21 cellular contexts compared by ENCODE assay signal in genomic region chr12:101845312-101845711, GRCh38. TPM values are rescaled to one million over a fixed set of nuclear protein-coding genes. Genes with fewer than 3 reads are reported as not detected.
A peak's percentile ranks its signal among the peaks of the same experiment; 100 is the strongest.
DNase-seq lines count a peak whose midpoint lies in the region; ATAC-seq, FAIRE-seq and TF ChIP-seq lines count a peak whose summit lies in the region.
"Had no signal": no experiment of that assay in that cellular context is flagged by ENCODE, and none has a peak within 500 bp of the region (broad histone marks: within the 10 kb centered on the region; RNA-seq: fewer than 3 reads in every experiment).

No MANE protein-coding gene starts in this region.

- no peaks in the 10 kb centered on the region for H3K27me3 Mint-ChIP-seq in MCF 10A (ENCODE audit: insufficient read depth, unreplicated experiment)

- H3K56ac ChIP-seq in IMR-90 (ENCODE audit: extremely low read depth, insufficient read depth, low read length): no peak overlapping the region

- no peak overlapping the region for H2BK20ac ChIP-seq in IMR-90 (ENCODE audit: low read depth, low read length)

- DNase-seq in NCI-H748 (lab: John Stamatoyannopoulos, UW; ENCODE audit: unreplicated experiment): peak; percentile 6
- no peak for DNase-seq in NCI-H748 treated with DMSO at 0.1 percent for 48 hours (lab: John Stamatoyannopoulos, UW)
- DNase-seq in IMR-90: peak; percentile 22
- no peak for DNase-seq in GM12878 (ENCODE audit: low read depth, low spot score)
- no peak for DNase-seq in HuH-7.5 (ENCODE audit: low spot score)
- no peak for DNase-seq in MCF 10A (ENCODE audit: unreplicated experiment)
- DNase-seq: Caco-2; CD4-positive, CD25-positive, alpha-beta regulatory T cell; CD8-positive, alpha-beta T cell; DMS153; DMS79 treated with DMSO at 0.1 percent for 48 hours; GF-D8; GM23248; H7; HCEC 1CT had no signal

- TF ChIP-seq CTCF in IMR-90 (conservative IDR thresholded peaks at IDR 0.05; ENCODE audit: low read depth, low read length) (no peak), GM12878 (IDR thresholded peaks at IDR 0.05 in 2 of 3, conservative IDR thresholded peaks at IDR 0.05 in 1 of 3; ENCODE audit: control insufficient read depth in 2 of 3, extremely low read depth in 1 of 3, insufficient read depth in 1 of 3, low read depth in 3 of 3, low read length in 3 of 3) (no peak), neural cell (IDR thresholded peaks at IDR 0.05; ENCODE audit: poor library complexity, severe bottlenecking) (no peak), MCF 10A (IDR thresholded peaks at IDR 0.05; ENCODE audit: unreplicated experiment) (no peak)

- H3K4me3 ChIP-seq in IMR-90 (ENCODE audit: insufficient read depth, low read depth, low read length) (no peak overlapping the region), GM12878 (no peak overlapping the region), neural cell (ENCODE audit: low read length) (no peak overlapping the region)
- H3K4me3 ChIP-seq: BLaER1, GM23248 had no signal

- no peak overlapping the region for H4K5ac ChIP-seq in IMR-90 (ENCODE audit: low read depth, low read length)

- H3K9me3 ChIP-seq in IMR-90 (ENCODE audit: control insufficient read depth, insufficient read depth, low read length) (no peaks in the 10 kb centered on the region), GM12878 (replicated peaks; ENCODE audit: control insufficient read depth, insufficient read depth, low read length) (no peaks in the 10 kb centered on the region), neural cell (ENCODE audit: low read length) (no peaks in the 10 kb centered on the region)
- H3K9me3 ChIP-seq: BLaER1, Caco-2 had no signal

- no peak overlapping the region for H2BK15ac ChIP-seq in IMR-90 (ENCODE audit: low read depth, low read length)

- peak overlapping the region in 1 of 2 experiments; percentile 57; a peak in 2 of 4 replicates for H4K8ac ChIP-seq in IMR-90 (ENCODE audit: low read depth in 2 of 2, low read length in 2 of 2)

- no peaks in the 10 kb centered on the region for H3K9me2 ChIP-seq in neural cell (ENCODE audit: insufficient read depth, low read length)

- CTCF ChIA-PET in IMR-90 (lab: Yijun Ruan, JAX) (interaction anchor here (0.6 to 0.8 kb wide), 2 partner anchors 10 to 265 kb away, joined by 6 to 10 read pairs; no protein-coding TSS in a partner anchor), GM12878 (lab: Yijun Ruan, JAX) (interaction anchor here (0.6 to 1.6 kb wide), 6 partner anchors 10 to 966 kb away, joined by 3 to 6 read pairs (median 3); partner anchors contain the start of gene GNPTAB), MCF 10A (lab: Yijun Ruan, JAX) (interaction anchor here (0.6 to 1.1 kb wide), 5 partner anchors 10 to 132 kb away, joined by 3 to 7 read pairs (median 3); partner anchors contain the start of gene GNPTAB)

- no peak overlapping the region for H4K91ac ChIP-seq in IMR-90 (ENCODE audit: insufficient read depth, low read depth, low read length)

- H3K9ac ChIP-seq in IMR-90 (ENCODE audit: low read depth, low read length) (no peak overlapping the region), GM12878 (ENCODE audit: control insufficient read depth, insufficient read depth, low read length) (no peak overlapping the region), neural cell (ENCODE audit: low read length) (no peak overlapping the region)
- H3K9ac ChIP-seq: BLaER1, GM23248 had no signal

- H3K4ac ChIP-seq in IMR-90 (ENCODE audit: low read depth, low read length): no peak overlapping the region

- H3K27ac ChIP-seq in IMR-90 (ENCODE audit: insufficient read depth, low read length) (no peak overlapping the region), GM12878 (ENCODE audit: control insufficient read depth, insufficient read depth) (no peak overlapping the region), neural cell (ENCODE audit: low read length) (no peak overlapping the region)
- H3K27ac ChIP-seq: BLaER1, C4-2B, GM23248 had no signal

- dilution Hi-C loops in IMR-90 (cut with HindIII; ENCODE audit: low sequenced_read_pairs, unreplicated experiment): no loop called here

- no peak overlapping the region for H3K14ac ChIP-seq in IMR-90 (replicated peaks; ENCODE audit: low read depth, low read length)

- FAIRE-seq in GM12878 (lab: Jason Lieb, UNC): no peak
- FAIRE-seq: GM12892, H1 had no signal

- SMC1A ChIA-PET in GM12878 (lab: Charles Lee; ENCODE audit: uncharacterized antibody, unreplicated experiment): interaction anchor here (0.6 to 1.7 kb wide), 5 partner anchors 11 to 895 kb away, joined by 3 to 5 read pairs (median 4); no protein-coding TSS in a partner anchor

- intact Hi-C loops in IMR-90 (cut with micrococcal nuclease) (no loop called here), GM12878 (cut with micrococcal nuclease; ENCODE audit: unreplicated experiment) (no loop called here), MCF 10A (cut with micrococcal nuclease) (no loop called here)

- no peak overlapping the region for H2BK5ac ChIP-seq in IMR-90 (ENCODE audit: low read depth, low read length, poor library complexity, severe bottlenecking)

- peak overlapping the region; percentile 52; the same call in 1 of the 2 replicates for H3K23ac ChIP-seq in IMR-90 (ENCODE audit: low read depth, low read length)

- WGBS in IMR-90 (ENCODE audit: extremely low coverage in 2 of 2, insufficient read length in 1 of 2), 2 experiments: 70% methylated on average over 2 of the region's 3 CpGs; no CpG with 5 or more reads in 1 of the 2 experiments
- 76% methylated on average over 3 of the region's 3 CpGs for WGBS in GM12878 (ENCODE audit: insufficient coverage, insufficient replicate concordance, low lambda C conversion rate, missing lambda C conversion rate)

- peak overlapping the region; percentile 63; the same call in 1 of the 2 replicates for H2AK5ac ChIP-seq in IMR-90 (ENCODE audit: low read depth, low read length)

- TF ChIP-seq EP300 in GM12878 (IDR thresholded peaks at IDR 0.05; ENCODE audit: borderline replicate concordance in 1 of 2, control insufficient read depth in 1 of 2, low read depth in 2 of 2, low read length in 2 of 2): no peak
- peak; percentile 34 for TF ChIP-seq EP300 in neural cell (conservative IDR thresholded peaks at IDR 0.05; ENCODE audit: poor library complexity, severe bottlenecking)

- TF ChIP-seq RAD21 in IMR-90 (IDR thresholded peaks at IDR 0.05; ENCODE audit: low read length): no peak
- TF ChIP-seq RAD21 in GM12878 (IDR thresholded peaks at IDR 0.05; ENCODE audit: insufficient read depth, low read depth, low read length): no peak
- no peak for TF ChIP-seq RAD21 in neural cell (conservative IDR thresholded peaks at IDR 0.05)

- no peak overlapping the region for H2BK120ac ChIP-seq in IMR-90 (ENCODE audit: low read depth, low read length)

- TF ChIP-seq POLR2A in IMR-90 (IDR thresholded peaks at IDR 0.05; ENCODE audit: low read depth, low read length) (no peak), GM12878 (IDR thresholded peaks at IDR 0.05; ENCODE audit: low read depth, low read length) (no peak)

- no peaks in the 10 kb centered on the region for H3K9me3 Mint-ChIP-seq in MCF 10A (ENCODE audit: unreplicated experiment)
- H3K9me3 Mint-ChIP-seq: CD4-positive, CD25-positive, alpha-beta regulatory T cell; CD8-positive, alpha-beta T cell had no signal

- no peaks in the 10 kb centered on the region for H3K4me1 Mint-ChIP-seq in MCF 10A (ENCODE audit: insufficient read depth, unreplicated experiment)
- H3K4me1 Mint-ChIP-seq: CD4-positive, CD25-positive, alpha-beta regulatory T cell had no signal

- H3K36me3 ChIP-seq in IMR-90 (ENCODE audit: control insufficient read depth, insufficient read depth, low read length) (no peaks in the 10 kb centered on the region), GM12878 (ENCODE audit: control insufficient read depth in 2 of 2, insufficient read depth in 2 of 2, low read length in 1 of 2) (no peaks in the 10 kb centered on the region), neural cell (ENCODE audit: insufficient read depth, low read length) (no peaks in the 10 kb centered on the region)
- H3K36me3 ChIP-seq: BLaER1 had no signal

- H3K18ac ChIP-seq in IMR-90 (ENCODE audit: low read depth, low read length): no peak overlapping the region

- no peak overlapping the region for H3K4me3 Mint-ChIP-seq in MCF 10A (ENCODE audit: unreplicated experiment)
- H3K4me3 Mint-ChIP-seq: CD4-positive, CD25-positive, alpha-beta regulatory T cell; CD8-positive, alpha-beta T cell had no signal

- H3K4me2 ChIP-seq in IMR-90 (ENCODE audit: low read depth, low read length) (no peak overlapping the region), GM12878 (ENCODE audit: control insufficient read depth, insufficient read depth) (no peak overlapping the region), neural cell (ENCODE audit: low read length) (no peak overlapping the region)
- H3K4me2 ChIP-seq: BLaER1 had no signal

- H3K9me1 ChIP-seq in IMR-90 (ENCODE audit: insufficient read depth, low read length): no peaks in the 10 kb centered on the region

- H2AK9ac ChIP-seq in IMR-90 (replicated peaks; ENCODE audit: low read depth, low read length, poor library complexity): no peak overlapping the region

- H3F3A ChIP-seq in neural cell (ENCODE audit: insufficient read depth, low read length, poor library complexity, severe bottlenecking): no peaks in the 10 kb centered on the region

- no peaks in the 10 kb centered on the region for H3K79me1 ChIP-seq in IMR-90 (ENCODE audit: low read depth in 1 of 2, low read length in 2 of 2)

- in situ Hi-C loops in IMR-90 (cut with MboI; ENCODE audit: low sequenced_read_pairs): no loop called here
- in situ Hi-C loops in GM12878 (cut with MboI): no loop called here

- RAD21 ChIA-PET in GM12878 (lab: Charles Lee; ENCODE audit: unreplicated experiment): no interaction called here

- ATAC-seq in IMR-90 (ENCODE audit: low read depth) (peak; percentile 24; the same call in 1 of the 2 replicates), GM12878 (no peak; the same call in 2 of the 3 replicates), HG03159 (IDR thresholded peaks at IDR 0.05; ENCODE audit: unreplicated experiment) (no peak)
- ATAC-seq: CD8-positive, alpha-beta T cell had no signal

- H4K20me1 ChIP-seq in IMR-90 (ENCODE audit: insufficient read depth, low read length) (no peaks in the 10 kb centered on the region), GM12878 (ENCODE audit: control insufficient read depth, insufficient read depth) (no peaks in the 10 kb centered on the region), neural cell (ENCODE audit: insufficient read depth) (no peaks in the 10 kb centered on the region)
- H4K20me1 ChIP-seq: BLaER1 had no signal

- H3K79me2 ChIP-seq in GM12878 (ENCODE audit: control insufficient read depth, insufficient read depth, low read length): no peaks in the 10 kb centered on the region
- H3K79me2 ChIP-seq in neural cell (replicated peaks; ENCODE audit: insufficient read depth, low read length): no peaks in the 10 kb centered on the region

- H3K4me1 ChIP-seq in IMR-90 (ENCODE audit: control insufficient read depth, insufficient read depth, low read length): peaks cover 2% of the 10 kb centered on the region; the same call in 1 of the 2 replicates
- peaks cover 2% of the 10 kb centered on the region for H3K4me1 ChIP-seq in GM12878 (ENCODE audit: control insufficient read depth, insufficient read depth, low read length)
- H3K4me1 ChIP-seq: BLaER1, Caco-2 had no signal

- BruUV-seq in IMR-90 (replicated peaks; lab: Mats Ljungman, UMichigan) (no TSS peak), GM12878 (replicated peaks; lab: Mats Ljungman, UMichigan) (no TSS peak), MCF 10A (replicated peaks; lab: Mats Ljungman, UMichigan) (no TSS peak)

- no peaks in the 10 kb centered on the region for H3K27me3 ChIP-seq in IMR-90 (ENCODE audit: control insufficient read depth, insufficient read depth, low read length)
- H3K27me3 ChIP-seq in GM12878 (replicated peaks in 1 of 2; ENCODE audit: control insufficient read depth in 2 of 2, insufficient read depth in 2 of 2, low read length in 1 of 2): no peaks in the 10 kb centered on the region
- H3K27me3 ChIP-seq in neural cell (ENCODE audit: insufficient read depth, low read depth, low read length): no peaks in the 10 kb centered on the region
- H3K27me3 ChIP-seq: BLaER1 had no signal

- H3K27ac Mint-ChIP-seq in MCF 10A (ENCODE audit: low read depth, unreplicated experiment): no peak overlapping the region
- H3K27ac Mint-ChIP-seq: CD4-positive, CD25-positive, alpha-beta regulatory T cell; CD8-positive, alpha-beta T cell had no signal

- H2AFZ ChIP-seq in IMR-90 (replicated peaks; ENCODE audit: low read length, poor library complexity) (peak overlapping the region; percentile 34), GM12878 (ENCODE audit: control insufficient read depth, low read depth, low read length) (no peak overlapping the region), neural cell (ENCODE audit: low read depth, low read length) (no peak overlapping the region)
- H2AFZ ChIP-seq: GM23248 had no signal

- POLR2A ChIA-PET in IMR-90 (lab: Charles Lee; ENCODE audit: unreplicated experiment): no interaction called here
- POLR2A ChIA-PET in GM12878 (lab: Charles Lee): interaction anchor here (0.5 to 0.6 kb wide), 2 partner anchors 76 to 105 kb away, joined by 3 read pairs; no protein-coding TSS in a partner anchor
- POLR2A ChIA-PET in MCF 10A (lab: Yijun Ruan, JAX): interaction anchor here (0.6 kb wide), 1 partner anchor 60 kb away, joined by 3 read pairs; no protein-coding TSS in a partner anchor

- H3K36me3 Mint-ChIP-seq in MCF 10A (ENCODE audit: insufficient read depth, unreplicated experiment): no peaks in the 10 kb centered on the region
- H3K36me3 Mint-ChIP-seq: CD4-positive, CD25-positive, alpha-beta regulatory T cell; CD8-positive, alpha-beta T cell had no signal

RNA-seq across cellular contexts. Expression of gene GNPTAB, which starts 14.6 kb away (rescaled TPM):
- 24.2 and 28.9 TPM in 2 replicates for total RNA-seq in IMR-90 (2012; rRNA removed)
- polyA plus RNA-seq in IMR-90 (2012; rRNA removed): 14.1 and 16.0 TPM in 2 replicates
- 3.8 and 5.0 TPM in 2 replicates for polyA plus RNA-seq in IMR-90 (2012; cell fraction: cytosol; rRNA removed)
- polyA plus RNA-seq in IMR-90 (2012; cell fraction: nucleus; rRNA removed; ENCODE audit: low replicate concordance): 2.5 and 15.9 TPM in 2 replicates
- total RNA-seq in GM12878 (2013; cell fraction: nucleolus; rRNA removed): 233 and 257 TPM in 2 replicates
- total RNA-seq in GM12878 (2014; rRNA removed): 32.0 and 33.6 TPM in 2 replicates
- total RNA-seq in GM12878 (2014; rRNA removed; fragmentation: Illumina TruSeq; extraction: Trizol): 36.8 and 38.9 TPM in 2 replicates
- total RNA-seq in GM12878 (2021): 31.3 and 36.0 TPM in 2 replicates
- polyA plus RNA-seq in GM12878 (2011; ENCODE audit: low read depth): 15.3 TPM
- polyA plus RNA-seq in GM12878 (2011; rRNA removed): 37.4 and 52.1 TPM in 2 replicates
- polyA plus RNA-seq in GM12878 (2011; cell fraction: cytosol; rRNA removed): 20.2 and 21.0 TPM in 2 replicates
- polyA plus RNA-seq in GM12878 (2011; cell fraction: nucleus; rRNA removed): 19.2 and 25.4 TPM in 2 replicates
- 18.9 and 21.7 TPM in 2 replicates for polyA plus RNA-seq in GM12878 (2012)
- 36.8 and 43.9 TPM in 2 replicates for polyA plus RNA-seq in GM12878 (2014; fragmentation: Illumina TruSeq; extraction: Trizol)
- 10 to 100 TPM in 1 of 2 experiments, 1 to 10 TPM in 1; 9.8 to 10.5 TPM for polyA plus RNA-seq in GM12878 (2014; fragmentation: Nextera tagmentation; extraction: Ambion mirVana)
- 21.5 and 24.9 TPM in 2 replicates for polyA plus RNA-seq in GM12878 (2014; rRNA removed)
- polyA plus RNA-seq in GM12878 (2016; fragmentation: Nextera tagmentation; extraction: Ambion mirVana): 10 to 100 TPM; 34.5 to 38.0 TPM
- polyA minus RNA-seq in GM12878 (2011; rRNA and poly(A)+ RNA removed): 60.5 and 80.5 TPM in 2 replicates
- polyA minus RNA-seq in GM12878 (2011; cell fraction: cytosol; rRNA and poly(A)+ RNA removed): 14.0 and 15.3 TPM in 2 replicates
- polyA minus RNA-seq in GM12878 (2011; cell fraction: nucleus; rRNA and poly(A)+ RNA removed): 24.1 and 46.2 TPM in 2 replicates
- 80.0 and 87.2 TPM in 2 replicates for polyA plus RNA-seq in neural cell
- 140 and 155 TPM in 2 replicates for polyA minus RNA-seq in neural cell
- 11.5 and 14.8 TPM in 2 replicates for total RNA-seq in MCF 10A (2022)

RNA-seq across cellular contexts. Expression of gene DRAM1, which starts 32.1 kb away (rescaled TPM):
- total RNA-seq in IMR-90 (2012; rRNA removed) (27.2 and 27.5 TPM in 2 replicates), GM12878 (2014; rRNA removed) (34.0 and 41.1 TPM in 2 replicates), GM12878 (2014; rRNA removed; fragmentation: Illumina TruSeq; extraction: Trizol) (35.2 and 39.4 TPM in 2 replicates), GM12878 (2021) (38.7 and 41.6 TPM in 2 replicates), MCF 10A (2022) (8.7 and 10.1 TPM in 2 replicates)
- polyA plus RNA-seq in IMR-90 (2012; rRNA removed) (15.8 and 20.0 TPM in 2 replicates), GM12878 (2011; rRNA removed) (58.7 and 67.3 TPM in 2 replicates), GM12878 (2014; fragmentation: Illumina TruSeq; extraction: Trizol) (32.9 and 57.7 TPM in 2 replicates), GM12878 (2014; fragmentation: Nextera tagmentation; extraction: Ambion mirVana) (10 to 100 TPM; 22.4 to 34.8 TPM), GM12878 (2014; rRNA removed) (45.9 and 47.2 TPM in 2 replicates), GM12878 (2016; fragmentation: Nextera tagmentation; extraction: Ambion mirVana) (10 to 100 TPM; 89.1 to 91.5 TPM), neural cell (0.17 TPM in 1 of 2 replicates, not detected in the other)
- 8.7 and 16.2 TPM in 2 replicates for polyA plus RNA-seq in IMR-90 (2012; cell fraction: cytosol; rRNA removed)
- 3.8 and 25.0 TPM in 2 replicates for polyA plus RNA-seq in IMR-90 (2012; cell fraction: nucleus; rRNA removed; ENCODE audit: low replicate concordance)
- 283 and 300 TPM in 2 replicates for total RNA-seq in GM12878 (2013; cell fraction: nucleolus; rRNA removed)
- polyA plus RNA-seq in GM12878 (2011; ENCODE audit: low read depth): 17.1 TPM
- 25.7 and 35.5 TPM in 2 replicates for polyA plus RNA-seq in GM12878 (2011; cell fraction: cytosol; rRNA removed)
- polyA plus RNA-seq in GM12878 (2011; cell fraction: nucleus; rRNA removed): 22.0 and 23.4 TPM in 2 replicates
- polyA plus RNA-seq in GM12878 (2012): 32.6 and 42.2 TPM in 2 replicates
- 76.8 and 90.8 TPM in 2 replicates for polyA minus RNA-seq in GM12878 (2011; rRNA and poly(A)+ RNA removed)
- 12.6 and 17.9 TPM in 2 replicates for polyA minus RNA-seq in GM12878 (2011; cell fraction: cytosol; rRNA and poly(A)+ RNA removed)
- polyA minus RNA-seq in GM12878 (2011; cell fraction: nucleus; rRNA and poly(A)+ RNA removed): 56.1 and 123 TPM in 2 replicates
- polyA minus RNA-seq in neural cell: 0.24 TPM in 1 of 2 replicates, not detected in the other

Comparison
In these comparisons a context has a peak if more than half of its experiments do, and no peak if none do; other contexts are left out.
1. DNase-seq: peak in NCI-H748 (single experiment) and IMR-90 (single experiment); none in NCI-H748 treated with DMSO at 0.1 percent for 48 hours (single experiment), GM12878 (single experiment), HuH-7.5 (single experiment) and MCF 10A (single experiment).